ENCODE assay signal across 22 cellular contexts in the genomic region with DNA sequence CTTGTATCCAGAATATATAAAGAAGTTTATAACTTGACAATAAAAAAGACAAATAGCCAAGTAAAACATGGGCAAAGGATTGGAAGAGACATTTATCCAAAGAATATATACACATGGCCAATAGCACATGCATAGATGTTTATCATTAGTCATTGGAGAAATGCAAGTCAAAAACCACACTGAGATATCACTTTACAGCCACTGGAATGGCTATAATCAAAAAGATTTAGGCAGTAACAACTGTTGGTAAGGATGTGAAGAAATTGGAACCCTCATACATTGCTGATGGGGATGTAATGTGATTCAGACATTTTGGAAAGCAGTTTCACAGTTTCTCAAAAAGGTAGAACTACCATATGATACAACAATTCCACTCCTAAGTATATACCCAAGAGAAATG. TPM values are rescaled to one million over a fixed set of nuclear protein-coding genes. Genes with fewer than 3 reads are reported as not detected.
DNase-seq lines count a peak whose midpoint lies in the region; ATAC-seq, FAIRE-seq and TF ChIP-seq lines count a peak whose summit lies in the region.
"Had no signal": no experiment of that assay in that cellular context is flagged by ENCODE, and none has a peak within 500 bp of the region (broad histone marks: within the 10 kb centered on the region; RNA-seq: fewer than 3 reads in every experiment).

No MANE protein-coding gene starts in this region.

- H3K4me3 ChIP-seq in SJCRH30 (no peak overlapping the region), astrocyte (ENCODE audit: insufficient read depth, low read depth, low read length) (no peak overlapping the region), left lung (no peak overlapping the region), left ventricle myocardium inferior (no peak overlapping the region)
- H3K4me3 ChIP-seq: BLaER1 had no signal

- no peaks in the 10 kb centered on the region for H3K9me3 ChIP-seq in SJCRH30 (replicated peaks)
- H3K9me3 ChIP-seq in astrocyte (ENCODE audit: insufficient read depth, low read depth, low read length): no peaks in the 10 kb centered on the region
- no peaks in the 10 kb centered on the region for H3K9me3 ChIP-seq in left lung
- H3K9me3 ChIP-seq in left ventricle myocardium inferior (replicated peaks): peaks cover 7% of the 10 kb centered on the region
- H3K9me3 ChIP-seq: BLaER1 had no signal

- no peaks in the 10 kb centered on the region for H3K9me3 Mint-ChIP-seq in astrocyte (ENCODE audit: unreplicated experiment)
- peaks cover 1% of the 10 kb centered on the region for H3K9me3 Mint-ChIP-seq in nephron
- no peaks in the 10 kb centered on the region for H3K9me3 Mint-ChIP-seq in activated T-helper 17 cell treated with anti-CD3 and anti-CD28 coated beads, Interleukin-2, amount 50 U/mL, for 72 hours
- H3K9me3 Mint-ChIP-seq: CD14-positive monocyte had no signal

- no peak for ATAC-seq in left lung
- ATAC-seq in activated T-helper 17 cell treated with anti-CD3 and anti-CD28 coated beads, Interleukin-2, amount 50 U/mL, for 72 hours (replicated peaks): no peak
- ATAC-seq: HCT116 had no signal

- TF ChIP-seq CTCF in 22Rv1 (IDR thresholded peaks at IDR 0.05) (no peak), astrocyte (IDR thresholded peaks at IDR 0.05; ENCODE audit: insufficient read depth, low read depth, low read length) (no peak), nephron (IDR thresholded peaks at IDR 0.05; ENCODE audit: unreplicated experiment in 3 of 3) (no peak), left lung (IDR thresholded peaks at IDR 0.05) (no peak), left ventricle myocardium inferior (IDR thresholded peaks at IDR 0.05; ENCODE audit: borderline replicate concordance) (no peak)

- H3K36me3 Mint-ChIP-seq in astrocyte (ENCODE audit: low read depth, unreplicated experiment): no peaks in the 10 kb centered on the region
- H3K36me3 Mint-ChIP-seq in nephron (ENCODE audit: low read depth): no peaks in the 10 kb centered on the region
- H3K36me3 Mint-ChIP-seq in activated T-helper 17 cell treated with anti-CD3 and anti-CD28 coated beads, Interleukin-2, amount 50 U/mL, for 72 hours (ENCODE audit: low read depth): no peaks in the 10 kb centered on the region
- H3K36me3 Mint-ChIP-seq: CD14-positive monocyte; CD4-positive, alpha-beta memory T cell; IgD-negative memory B cell had no signal

- intact Hi-C loops in left lung (cut with DNase I): no loop called here
- intact Hi-C loops in left ventricle myocardium inferior (cut with micrococcal nuclease): no loop called here

- DNase-seq in SJCRH30 (peak; percentile 10 to 68), astrocyte (ENCODE audit: low read depth) (peak; percentile 45), left lung (no peak), left ventricle myocardium inferior (no peak)
- no peak for DNase-seq in stimulated activated CD4-positive, alpha-beta T cell treated with anti-CD3 and anti-CD28 coated beads, Interleukin-2, amount 100 ng/mL, for 24 hours
- DNase-seq: 8988T; Calu3; CD4-positive, alpha-beta memory T cell; GOT3; H7; HFFc6; KBM-7 had no signal

- H3K27me3 Mint-ChIP-seq in astrocyte (ENCODE audit: low read depth, unreplicated experiment): no peaks in the 10 kb centered on the region
- no peaks in the 10 kb centered on the region for H3K27me3 Mint-ChIP-seq in nephron (ENCODE audit: low read depth)
- no peaks in the 10 kb centered on the region for H3K27me3 Mint-ChIP-seq in activated T-helper 17 cell treated with anti-CD3 and anti-CD28 coated beads, Interleukin-2, amount 50 U/mL, for 72 hours

- H3K36me3 ChIP-seq in SJCRH30 (no peaks in the 10 kb centered on the region), astrocyte (ENCODE audit: insufficient read depth, low read length) (no peaks in the 10 kb centered on the region), left lung (no peaks in the 10 kb centered on the region), left ventricle myocardium inferior (no peaks in the 10 kb centered on the region)
- H3K36me3 ChIP-seq: BLaER1 had no signal

- H3K4me2 ChIP-seq in astrocyte (ENCODE audit: low read length): no peak overlapping the region
- H3K4me2 ChIP-seq: BLaER1 had no signal

- no peaks in the 10 kb centered on the region for H3K79me2 ChIP-seq in astrocyte (ENCODE audit: insufficient read depth, low read length)

- H3K27ac Mint-ChIP-seq in astrocyte (ENCODE audit: unreplicated experiment) (no peak overlapping the region), nephron (peak overlapping the region in 2 of 3 experiments; percentile 70 to 88)
- H3K27ac Mint-ChIP-seq in activated T-helper 17 cell treated with anti-CD3 and anti-CD28 coated beads, Interleukin-2, amount 50 U/mL, for 72 hours: no peak overlapping the region
- H3K27ac Mint-ChIP-seq: CD14-positive monocyte; CD4-positive, alpha-beta memory T cell; HFFc6; IgD-negative memory B cell had no signal

- H3K4me1 Mint-ChIP-seq in astrocyte (ENCODE audit: low read depth, unreplicated experiment): no peaks in the 10 kb centered on the region
- H3K4me1 Mint-ChIP-seq in nephron: peaks cover 5% of the 10 kb centered on the region
- H3K4me1 Mint-ChIP-seq in activated T-helper 17 cell treated with anti-CD3 and anti-CD28 coated beads, Interleukin-2, amount 50 U/mL, for 72 hours: no peaks in the 10 kb centered on the region
- H3K4me1 Mint-ChIP-seq: CD14-positive monocyte; CD4-positive, alpha-beta memory T cell; IgD-negative memory B cell had no signal

- no peak overlapping the region for H2AFZ ChIP-seq in astrocyte (ENCODE audit: low read depth, low read length)

- H3K4me1 ChIP-seq in SJCRH30 (peaks cover 23% of the 10 kb centered on the region), astrocyte (ENCODE audit: insufficient read depth, low read length) (no peaks in the 10 kb centered on the region), left lung (no peaks in the 10 kb centered on the region), left ventricle myocardium inferior (no peaks in the 10 kb centered on the region)
- H3K4me1 ChIP-seq: BLaER1 had no signal

- no peak overlapping the region for H3K9ac ChIP-seq in astrocyte (ENCODE audit: low read length)
- H3K9ac ChIP-seq: BLaER1 had no signal

- H3K27me3 ChIP-seq in SJCRH30 (no peaks in the 10 kb centered on the region), astrocyte (ENCODE audit: insufficient read depth, low read length) (no peaks in the 10 kb centered on the region), left lung (no peaks in the 10 kb centered on the region), left ventricle myocardium inferior (ENCODE audit: low read depth) (no peaks in the 10 kb centered on the region)
- H3K27me3 ChIP-seq: BLaER1 had no signal

- H3K4me3 Mint-ChIP-seq in astrocyte (ENCODE audit: unreplicated experiment): no peak overlapping the region
- no peak overlapping the region for H3K4me3 Mint-ChIP-seq in nephron
- H3K4me3 Mint-ChIP-seq in activated T-helper 17 cell treated with anti-CD3 and anti-CD28 coated beads, Interleukin-2, amount 50 U/mL, for 72 hours: no peak overlapping the region
- H3K4me3 Mint-ChIP-seq: CD14-positive monocyte; CD4-positive, alpha-beta memory T cell; HFFc6; IgD-negative memory B cell had no signal

- no peak for FAIRE-seq in astrocyte (lab: Jason Lieb, UNC)
- FAIRE-seq: G401.6, HepG2 had no signal

- peak overlapping the region; percentile 79 for H3K27ac ChIP-seq in 22Rv1
- H3K27ac ChIP-seq in SJCRH30: no peak overlapping the region
- H3K27ac ChIP-seq in astrocyte (ENCODE audit: low read depth, low read length): no peak overlapping the region
- H3K27ac ChIP-seq in left lung: no peak overlapping the region
- no peak overlapping the region for H3K27ac ChIP-seq in left ventricle myocardium inferior (replicated peaks)
- H3K27ac ChIP-seq: BLaER1, HL-60 had no signal

- H4K20me1 ChIP-seq in astrocyte (ENCODE audit: insufficient read depth, low read length): no peaks in the 10 kb centered on the region
- H4K20me1 ChIP-seq: BLaER1 had no signal

RNA-seq across cellular contexts. Expression of a gene that starts 51.1 kb away (rescaled TPM):
- total RNA-seq in SJCRH30 (2014; rRNA removed; shearing (Covaris generic)): 0.33 and 0.47 TPM in 2 replicates
- total RNA-seq in astrocyte (1.6 and 2.2 TPM in 2 replicates), left lung (under 1 TPM; 0.09 to 0.16 TPM), left ventricle myocardium inferior (0.58 TPM)
- under 1 TPM in 1 of 2 donors, not detected in 1; 0.61 TPM for total RNA-seq in activated T-helper 17 cell treated with anti-CD3 and anti-CD28 coated beads, Interleukin-2, amount 50 U/mL, for 72 hours
- total RNA-seq: HFFc6 had no signal

Comparison
In these comparisons a context has a peak if more than half of its experiments do, and no peak if none do; other contexts are left out.
1. DNase-seq: peak in SJCRH30 (2 of 2) and astrocyte (single experiment); none in left lung (0 of 2), left ventricle myocardium inferior (single experiment) and stimulated activated CD4-positive, alpha-beta T cell treated with anti-CD3 and anti-CD28 coated beads, Interleukin-2, amount 100 ng/mL, for 24 hours (0 of 2).
2. H3K27ac Mint-ChIP-seq: peak in nephron (2 of 3); none in astrocyte (single experiment) and activated T-helper 17 cell treated with anti-CD3 and anti-CD28 coated beads, Interleukin-2, amount 50 U/mL, for 72 hours (single experiment).